13 cellular contexts compared by ENCODE assay signal in genomic region chr6:158595223-158595622, GRCh38. TPM values are rescaled to one million over a fixed set of nuclear protein-coding genes. Genes with fewer than 3 reads are reported as not detected.
DNase-seq lines count a peak whose midpoint lies in the region; ATAC-seq, FAIRE-seq and TF ChIP-seq lines count a peak whose summit lies in the region.
"Had no signal": no experiment of that assay in that cellular context is flagged by ENCODE, and none has a peak within 500 bp of the region (broad histone marks: within the 10 kb centered on the region; RNA-seq: fewer than 3 reads in every experiment).

No MANE protein-coding gene starts in this region.

- H3K4me1 ChIP-seq in GM12878 (ENCODE audit: control insufficient read depth, insufficient read depth, low read length) (no peaks in the 10 kb centered on the region), HAP-1 (no peaks in the 10 kb centered on the region)
- H3K4me1 ChIP-seq: psoas muscle had no signal

- H3K4me3 ChIP-seq in HL-60 (replicated peaks; ENCODE audit: insufficient read depth, low read length) (no peak overlapping the region), GM12878 (no peak overlapping the region), HAP-1 (no peak overlapping the region)
- H3K4me3 ChIP-seq: BLaER1, psoas muscle had no signal

- peak; percentile 8 for TF ChIP-seq CTCF in HL-60 (IDR thresholded peaks at IDR 0.05; ENCODE audit: insufficient read depth, low read length)
- peak; percentile 19 to 30 (median 25); a peak in 4 of 6 replicates for TF ChIP-seq CTCF in GM12878 (IDR thresholded peaks at IDR 0.05 in 2 of 3, conservative IDR thresholded peaks at IDR 0.05 in 1 of 3; ENCODE audit: control insufficient read depth in 2 of 3, extremely low read depth in 1 of 3, insufficient read depth in 1 of 3, low read depth in 3 of 3, low read length in 3 of 3)

- ATAC-seq in activated CD4-positive, alpha-beta T cell treated with anti-CD3 and anti-CD28 coated beads for 36 hours, result no peak
- ATAC-seq in GM12878 (peak; percentile 58; the same call in 2 of the 3 replicates), GM19452 (IDR thresholded peaks at IDR 0.05; ENCODE audit: unreplicated experiment) (no peak), HG02885 (IDR thresholded peaks at IDR 0.05; ENCODE audit: poor library complexity, unreplicated experiment) (no peak)
- ATAC-seq in naive thymus-derived CD8-positive, alpha-beta T cell, result peak; percentile 64 to 67
- ATAC-seq: psoas muscle had no signal

- H3K27me3 Mint-ChIP-seq in activated CD4-positive, alpha-beta T cell treated with anti-CD3 and anti-CD28 coated beads for 36 hours, result no peaks in the 10 kb centered on the region
- no peaks in the 10 kb centered on the region for H3K27me3 Mint-ChIP-seq in naive thymus-derived CD8-positive, alpha-beta T cell

- CTCF ChIA-PET in activated CD4-positive, alpha-beta T cell treated with anti-CD3 and anti-CD28 coated beads for 36 hours (lab: Charles Lee), result interaction anchor here (0.7 to 1.5 kb wide), 4 partner anchors 10 to 381 kb away, joined by 3 to 6 read pairs (median 4); no protein-coding TSS in a partner anchor
- CTCF ChIA-PET in GM12878 (lab: Yijun Ruan, JAX), result interaction anchor here (0.6 to 4.4 kb wide), 7 partner anchors 10 to 381 kb away, joined by 3 to 18 read pairs (median 5); no protein-coding TSS in a partner anchor

- H3K27me3 ChIP-seq in HL-60 (ENCODE audit: insufficient read depth, poor library complexity, severe bottlenecking) (no peaks in the 10 kb centered on the region), GM12878 (replicated peaks in 1 of 2; ENCODE audit: control insufficient read depth in 2 of 2, insufficient read depth in 2 of 2, low read length in 1 of 2) (no peaks in the 10 kb centered on the region), HAP-1 (ENCODE audit: low read depth) (no peaks in the 10 kb centered on the region)
- H3K27me3 ChIP-seq: BLaER1 had no signal

- peaks cover 4% of the 10 kb centered on the region for H3K4me1 Mint-ChIP-seq in activated CD4-positive, alpha-beta T cell treated with anti-CD3 and anti-CD28 coated beads for 36 hours
- peaks cover 0 to 7% (median 2%) of the 10 kb centered on the region in 4 donors for H3K4me1 Mint-ChIP-seq in naive thymus-derived CD8-positive, alpha-beta T cell

- 92% methylated on average over 5 of the region's 5 CpGs for WGBS in GM12878 (ENCODE audit: insufficient coverage, insufficient replicate concordance, low lambda C conversion rate, missing lambda C conversion rate)

- peaks cover 12% of the 10 kb centered on the region in 2 experiments for H3K36me3 ChIP-seq in GM12878 (ENCODE audit: control insufficient read depth in 2 of 2, insufficient read depth in 2 of 2, low read length in 1 of 2)
- peaks cover 66% of the 10 kb centered on the region for H3K36me3 ChIP-seq in HAP-1 (replicated peaks)

- H2AFZ ChIP-seq in GM12878 (ENCODE audit: control insufficient read depth, low read depth, low read length), result no peak overlapping the region

- H3K36me3 Mint-ChIP-seq in activated CD4-positive, alpha-beta T cell treated with anti-CD3 and anti-CD28 coated beads for 36 hours (ENCODE audit: low read depth), result peaks cover 49% of the 10 kb centered on the region
- H3K36me3 Mint-ChIP-seq in naive thymus-derived CD8-positive, alpha-beta T cell, result peaks cover 12 to 88% (median 17%) of the 10 kb centered on the region in 3 donors

- H3K4me3 Mint-ChIP-seq in activated CD4-positive, alpha-beta T cell treated with anti-CD3 and anti-CD28 coated beads for 36 hours, result no peak overlapping the region
- H3K4me3 Mint-ChIP-seq in naive thymus-derived CD8-positive, alpha-beta T cell, result no peak overlapping the region

- no peak overlapping the region for H3K27ac Mint-ChIP-seq in activated CD4-positive, alpha-beta T cell treated with anti-CD3 and anti-CD28 coated beads for 36 hours
- H3K27ac Mint-ChIP-seq in naive thymus-derived CD8-positive, alpha-beta T cell, result peak overlapping the region in 4 of 10 donors; percentile 15 to 60 (median 54)

- in situ Hi-C loops in GM12878 (cut with MboI) (no loop called here), HAP-1 (cut with MboI; ENCODE audit: low sequenced_read_pairs) (no loop called here)

- peak; percentile 21 for DNase-seq in activated CD4-positive, alpha-beta T cell treated with anti-CD3 and anti-CD28 coated beads for 36 hours
- DNase-seq in activated CD4-positive, alpha-beta T cell treated with anti-CD3 and anti-CD28 coated beads for 48 hours, result no peak
- no peak for DNase-seq in HL-60 (ENCODE audit: low read depth in 1 of 2, low spot score in 1 of 2)
- DNase-seq in GM12878 (ENCODE audit: low read depth, low spot score), result no peak
- DNase-seq in naive thymus-derived CD8-positive, alpha-beta T cell, result peak in 3 of 10 donors; percentile 5 to 29 (median 19)
- DNase-seq in HAP-1 (ENCODE audit: low spot score in 2 of 2), result no peak
- DNase-seq: kidney, NCI-H2081 treated with DMSO at 0.1 percent for 48 hours, psoas muscle had no signal

- POLR2A ChIA-PET in activated CD4-positive, alpha-beta T cell treated with anti-CD3 and anti-CD28 coated beads for 36 hours (lab: Charles Lee), result no interaction called here
- POLR2A ChIA-PET in GM12878 (lab: Charles Lee), result interaction anchor here (0.6 kb wide), 1 partner anchor 13 kb away, joined by 3 read pairs; no protein-coding TSS in a partner anchor
- POLR2A ChIA-PET in naive thymus-derived CD8-positive, alpha-beta T cell (lab: Charles Lee), result no interaction called here

- H3K9me3 ChIP-seq in GM12878 (replicated peaks; ENCODE audit: control insufficient read depth, insufficient read depth, low read length) (no peaks in the 10 kb centered on the region), HAP-1 (no peaks in the 10 kb centered on the region)
- H3K9me3 ChIP-seq: BLaER1, psoas muscle had no signal

- H3K27ac ChIP-seq in HL-60 (replicated peaks) (no peak overlapping the region), GM12878 (ENCODE audit: control insufficient read depth, insufficient read depth) (no peak overlapping the region)
- H3K27ac ChIP-seq: BLaER1, psoas muscle had no signal

- TF ChIP-seq EP300 in GM12878 (IDR thresholded peaks at IDR 0.05; ENCODE audit: borderline replicate concordance in 1 of 2, control insufficient read depth in 1 of 2, low read depth in 2 of 2, low read length in 2 of 2), result no peak

- H3K4me2 ChIP-seq in GM12878 (ENCODE audit: control insufficient read depth, insufficient read depth), result no peak overlapping the region
- H3K4me2 ChIP-seq: BLaER1 had no signal

- TF ChIP-seq RAD21 in GM12878 (IDR thresholded peaks at IDR 0.05; ENCODE audit: insufficient read depth, low read depth, low read length), result peak; percentile 16; the same call in 1 of the 2 replicates

- H3K9me3 Mint-ChIP-seq in activated CD4-positive, alpha-beta T cell treated with anti-CD3 and anti-CD28 coated beads for 36 hours (ENCODE audit: low read depth), result no peaks in the 10 kb centered on the region
- H3K9me3 Mint-ChIP-seq in naive thymus-derived CD8-positive, alpha-beta T cell, result no peaks in the 10 kb centered on the region

- H3K9ac ChIP-seq in GM12878 (ENCODE audit: control insufficient read depth, insufficient read depth, low read length), result no peak overlapping the region
- H3K9ac ChIP-seq: BLaER1 had no signal

- H3K79me2 ChIP-seq in GM12878 (ENCODE audit: control insufficient read depth, insufficient read depth, low read length), result no peaks in the 10 kb centered on the region

- H4K20me1 ChIP-seq in GM12878 (ENCODE audit: control insufficient read depth, insufficient read depth), result no peaks in the 10 kb centered on the region

- BruUV-seq in GM12878 (replicated peaks; lab: Mats Ljungman, UMichigan), result no TSS peak

- intact Hi-C loops in activated CD4-positive, alpha-beta T cell treated with anti-CD3 and anti-CD28 coated beads for 36 hours (cut with DNase I, micrococcal nuclease), result no loop called here
- intact Hi-C loops in GM12878 (cut with micrococcal nuclease; ENCODE audit: unreplicated experiment), result no loop called here

- RAD21 ChIA-PET in GM12878 (lab: Charles Lee; ENCODE audit: unreplicated experiment), result interaction anchor here (1.9 to 2.0 kb wide), 2 partner anchors 374 to 381 kb away, joined by 7 read pairs; no protein-coding TSS in a partner anchor

- SMC1A ChIA-PET in GM12878 (lab: Charles Lee; ENCODE audit: uncharacterized antibody, unreplicated experiment), result interaction anchor here (0.5 to 2.0 kb wide), 8 partner anchors 10 to 382 kb away, joined by 3 to 9 read pairs (median 3); no protein-coding TSS in a partner anchor

- FAIRE-seq in GM12878 (lab: Jason Lieb, UNC), result no peak
- FAIRE-seq: H54, kidney had no signal

- TF ChIP-seq POLR2A in GM12878 (IDR thresholded peaks at IDR 0.05; ENCODE audit: low read depth, low read length), result no peak

RNA-seq across cellular contexts. Expression of gene TMEM181, which starts 35.3 kb away (rescaled TPM):
- 1 to 10 TPM; 8.3 to 9.9 TPM for total RNA-seq in activated CD4-positive, alpha-beta T cell treated with anti-CD3 and anti-CD28 coated beads for 36 hours
- 30.3 TPM in 2 replicates for total RNA-seq in GM12878 (2013; cell fraction: nucleolus; rRNA removed)
- total RNA-seq in GM12878 (2014; rRNA removed) (5.2 and 5.5 TPM in 2 replicates), GM12878 (2014; rRNA removed; fragmentation: Illumina TruSeq; extraction: Trizol) (5.8 and 5.9 TPM in 2 replicates), GM12878 (2021) (4.5 and 5.3 TPM in 2 replicates)
- 2.5 TPM for polyA plus RNA-seq in GM12878 (2011; ENCODE audit: low read depth)
- polyA plus RNA-seq in GM12878 (2011; rRNA removed) (7.9 and 9.2 TPM in 2 replicates), GM12878 (2014; fragmentation: Illumina TruSeq; extraction: Trizol) (7.2 and 8.1 TPM in 2 replicates), GM12878 (2014; fragmentation: Nextera tagmentation; extraction: Ambion mirVana) (1 to 10 TPM; 1.5 to 2.3 TPM), GM12878 (2014; rRNA removed) (5.6 and 5.8 TPM in 2 replicates), GM12878 (2016; fragmentation: Nextera tagmentation; extraction: Ambion mirVana) (1 to 10 TPM; 3.2 to 3.9 TPM)
- 3.8 and 4.0 TPM in 2 replicates for polyA plus RNA-seq in GM12878 (2011; cell fraction: cytosol; rRNA removed)
- 8.1 and 10.7 TPM in 2 replicates for polyA plus RNA-seq in GM12878 (2011; cell fraction: nucleus; rRNA removed)
- 3.2 and 3.4 TPM in 2 replicates for polyA plus RNA-seq in GM12878 (2012)
- polyA minus RNA-seq in GM12878 (2011; rRNA and poly(A)+ RNA removed), result 6.2 and 8.4 TPM in 2 replicates
- 3.1 and 3.6 TPM in 2 replicates for polyA minus RNA-seq in GM12878 (2011; cell fraction: cytosol; rRNA and poly(A)+ RNA removed)
- 2.9 and 3.5 TPM in 2 replicates for polyA minus RNA-seq in GM12878 (2011; cell fraction: nucleus; rRNA and poly(A)+ RNA removed)
- total RNA-seq in naive thymus-derived CD8-positive, alpha-beta T cell, result 10 to 100 TPM; 16.6 to 16.9 TPM
- polyA plus RNA-seq in naive thymus-derived CD8-positive, alpha-beta T cell, result 1 to 10 TPM; 3.9 to 4.6 (median 4.2) TPM

RNA-seq across cellular contexts. Expression of gene DYNLT1, which starts 49.3 kb away (rescaled TPM):
- total RNA-seq in activated CD4-positive, alpha-beta T cell treated with anti-CD3 and anti-CD28 coated beads for 36 hours, result 100 to 1,000 TPM; 116 to 118 TPM
- 28.3 and 29.2 TPM in 2 replicates for total RNA-seq in GM12878 (2013; cell fraction: nucleolus; rRNA removed)
- total RNA-seq in GM12878 (2014; rRNA removed) (35.9 and 41.5 TPM in 2 replicates), GM12878 (2014; rRNA removed; fragmentation: Illumina TruSeq; extraction: Trizol) (33.6 and 34.0 TPM in 2 replicates), GM12878 (2021) (49.1 and 51.3 TPM in 2 replicates)
- 84.8 TPM for polyA plus RNA-seq in GM12878 (2011; ENCODE audit: low read depth)
- polyA plus RNA-seq in GM12878 (2011; rRNA removed) (184 and 225 TPM in 2 replicates), GM12878 (2014; fragmentation: Illumina TruSeq; extraction: Trizol) (58.6 and 69.7 TPM in 2 replicates), GM12878 (2014; fragmentation: Nextera tagmentation; extraction: Ambion mirVana) (100 to 1,000 TPM; 246 to 298 TPM), GM12878 (2014; rRNA removed) (54.5 and 62.3 TPM in 2 replicates), GM12878 (2016; fragmentation: Nextera tagmentation; extraction: Ambion mirVana) (100 to 1,000 TPM; 116 to 119 TPM)
- 123 and 164 TPM in 2 replicates for polyA plus RNA-seq in GM12878 (2011; cell fraction: cytosol; rRNA removed)
- 71.6 and 105 TPM in 2 replicates for polyA plus RNA-seq in GM12878 (2011; cell fraction: nucleus; rRNA removed)
- 43.5 and 55.4 TPM in 2 replicates for polyA plus RNA-seq in GM12878 (2012)
- polyA minus RNA-seq in GM12878 (2011; rRNA and poly(A)+ RNA removed), result 91.6 and 112 TPM in 2 replicates
- polyA minus RNA-seq in GM12878 (2011; cell fraction: cytosol; rRNA and poly(A)+ RNA removed), result 18.4 and 19.9 TPM in 2 replicates
- 14.9 and 18.1 TPM in 2 replicates for polyA minus RNA-seq in GM12878 (2011; cell fraction: nucleus; rRNA and poly(A)+ RNA removed)
- total RNA-seq in naive thymus-derived CD8-positive, alpha-beta T cell, result 10 to 100 TPM; 54.4 to 54.7 TPM
- 10 to 100 TPM; 63.3 to 78.6 (median 63.7) TPM for polyA plus RNA-seq in naive thymus-derived CD8-positive, alpha-beta T cell

RNA-seq across cellular contexts. Expression of gene SYTL3, which starts 54.6 kb away (rescaled TPM):
- total RNA-seq in activated CD4-positive, alpha-beta T cell treated with anti-CD3 and anti-CD28 coated beads for 36 hours, result 100 to 1,000 TPM; 163 to 180 TPM
- total RNA-seq in GM12878 (2013; cell fraction: nucleolus; rRNA removed), result 30.4 and 37.7 TPM in 2 replicates
- total RNA-seq in GM12878 (2014; rRNA removed) (9.1 and 9.4 TPM in 2 replicates), GM12878 (2014; rRNA removed; fragmentation: Illumina TruSeq; extraction: Trizol) (6.4 and 6.7 TPM in 2 replicates), GM12878 (2021) (7.1 and 8.4 TPM in 2 replicates)
- 4.8 TPM for polyA plus RNA-seq in GM12878 (2011; ENCODE audit: low read depth)
- polyA plus RNA-seq in GM12878 (2011; rRNA removed) (12.1 and 12.9 TPM in 2 replicates), GM12878 (2014; fragmentation: Illumina TruSeq; extraction: Trizol) (8.0 and 8.3 TPM in 2 replicates), GM12878 (2014; fragmentation: Nextera tagmentation; extraction: Ambion mirVana) (1 to 10 TPM; 3.3 to 4.2 TPM), GM12878 (2014; rRNA removed) (7.1 and 7.2 TPM in 2 replicates), GM12878 (2016; fragmentation: Nextera tagmentation; extraction: Ambion mirVana) (1 to 10 TPM; 5.9 to 6.7 TPM)
- 11.7 and 15.5 TPM in 2 replicates for polyA plus RNA-seq in GM12878 (2011; cell fraction: cytosol; rRNA removed)
- polyA plus RNA-seq in GM12878 (2011; cell fraction: nucleus; rRNA removed), result 16.8 and 21.8 TPM in 2 replicates
- 3.7 and 6.1 TPM in 2 replicates for polyA plus RNA-seq in GM12878 (2012)
- 12.9 and 13.6 TPM in 2 replicates for polyA minus RNA-seq in GM12878 (2011; rRNA and poly(A)+ RNA removed)
- 2.9 and 4.1 TPM in 2 replicates for polyA minus RNA-seq in GM12878 (2011; cell fraction: cytosol; rRNA and poly(A)+ RNA removed)
- polyA minus RNA-seq in GM12878 (2011; cell fraction: nucleus; rRNA and poly(A)+ RNA removed), result 7.6 and 18.4 TPM in 2 replicates
- 10 to 100 TPM; 11.1 to 13.6 TPM for total RNA-seq in naive thymus-derived CD8-positive, alpha-beta T cell
- polyA plus RNA-seq in naive thymus-derived CD8-positive, alpha-beta T cell, result 10 to 100 TPM; 15.7 to 16.1 (median 15.8) TPM

Comparison
In these comparisons a context has a peak if more than half of its experiments do, and no peak if none do; other contexts are left out.
1. ATAC-seq: peak in GM12878 (single experiment) and naive thymus-derived CD8-positive, alpha-beta T cell (2 of 2); none in activated CD4-positive, alpha-beta T cell treated with anti-CD3 and anti-CD28 coated beads for 36 hours (single experiment), GM19452 (single experiment) and HG02885 (single experiment).
2. RNA of gene SYTL3, which starts 54.6 kb away (total RNA-seq): 163 to 180 TPM in activated CD4-positive, alpha-beta T cell treated with anti-CD3 and anti-CD28 coated beads for 36 hours; 11.1 to 13.6 TPM in naive thymus-derived CD8-positive, alpha-beta T cell and 6.4 to 37.7 TPM in GM12878; every median in the first group is over 4 times any median in the second.